ENCODE assay signal across 34 cellular contexts in the genomic region with DNA sequence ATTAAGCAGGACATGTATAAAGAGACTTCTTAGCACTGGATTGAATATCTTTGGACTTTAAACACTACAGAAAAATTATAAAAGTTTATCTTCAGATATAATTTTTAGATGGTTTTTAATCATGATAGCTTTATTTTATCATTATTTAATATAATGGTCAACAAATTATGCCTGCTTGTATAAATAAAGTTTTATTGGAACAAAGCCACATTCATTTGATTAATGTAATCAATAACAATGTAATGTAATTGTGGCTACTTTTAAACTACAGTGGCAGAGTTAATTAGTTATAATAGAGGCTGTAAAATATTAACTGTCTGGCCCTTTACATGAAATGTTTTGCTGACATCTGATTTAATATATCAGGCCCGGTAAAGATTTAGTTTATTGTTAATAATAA.
"Had no signal": no experiment of that assay in that cellular context is flagged by ENCODE, and none has a peak within 500 bp of the region (broad histone marks: within the 10 kb centered on the region; RNA-seq: fewer than 3 reads in every experiment).

No MANE protein-coding gene starts in this region.

- H3K4me3 ChIP-seq: adrenal gland, body of pancreas, breast epithelium had no signal

- DNase-seq: activated B cell treated with CpG ODN at 0.5 μM for 24 hours; activated CD4-positive, alpha-beta memory T cell treated with anti-CD3 and anti-CD28 coated beads for 36 hours; activated CD4-positive, alpha-beta T cell treated with anti-CD3 and anti-CD28 coated beads for 4 hours; activated CD4-positive, alpha-beta T cell treated with anti-CD3 and anti-CD28 coated beads, Interleukin-2, amount 10 ng/mL, durations not matched to agents 24 days and 14 days; activated CD4-positive, alpha-beta T cell treated with anti-CD3 and anti-CD28 coated beads, Interleukin-2, amount 50 U/mL, for 1 hour; activated CD4-positive, alpha-beta T cell treated with anti-CD3 and anti-CD28 coated beads, Interleukin-2, amount 50 U/mL, for 4 hours; activated CD4-positive, CD25-positive, alpha-beta regulatory T cell treated with anti-CD3 and anti-CD28 coated beads, Interleukin-2, amount 50 U/mL, for 72 hours; activated CD8-positive, alpha-beta memory T cell treated with anti-CD3 and anti-CD28 coated beads, Interleukin-2, amount 50 U/mL, for 4 hours; activated CD8-positive, alpha-beta T cell treated with anti-CD3 and anti-CD28 coated beads for 36 hours; activated effector memory CD4-positive, alpha-beta T cell treated with anti-CD3 and anti-CD28 coated beads, Interleukin-2, amount 50 U/mL, for 16 hours; activated gamma-delta T cell treated with Interleukin-2 at 50 U/mL for 16 hours; activated naive CD4-positive, alpha-beta T cell; activated naive CD4-positive, alpha-beta T cell treated with anti-CD3 and anti-CD28 coated beads for 36 hours; activated naive CD4-positive, alpha-beta T cell treated with anti-CD3 and anti-CD28 coated beads, Interleukin-2, amount 50 U/mL, for 16 hours; activated naive CD8-positive, alpha-beta T cell treated with anti-CD3 and anti-CD28 coated beads for 36 hours; activated T-cell treated with anti-CD3 and anti-CD28 coated beads for 4 hours; activated T-cell treated with anti-CD3 and anti-CD28 coated beads, Interleukin-2, amount 50 U/mL, for 1 hour; activated T-cell treated with anti-CD3 and anti-CD28 coated beads, Interleukin-2, amount 50 U/mL, for 4 hours; activated T-cell treated with anti-CD3 and anti-CD28 coated beads, Interleukin-2, amount 50 U/mL, for 72 hours; adrenal gland; amniotic stem cell; aorta; body of pancreas; brain microvascular endothelial cell; central memory CD4-positive, alpha-beta T cell; T-helper 1 cell; T-helper 2 cell; T-helper 9 cell had no signal

- H3K9me3 ChIP-seq: adrenal gland, body of pancreas, breast epithelium had no signal

- H3K27ac ChIP-seq: adrenal gland, body of pancreas, brain microvascular endothelial cell, breast epithelium, VCaP had no signal

- ATAC-seq: activated CD8-positive, alpha-beta T cell treated with anti-CD3 and anti-CD28 coated beads for 36 hours; activated naive CD4-positive, alpha-beta T cell treated with anti-CD3 and anti-CD28 coated beads, Interleukin-2, amount 50 U/mL, for 72 hours; activated T-cell treated with anti-CD3 and anti-CD28 coated beads, Interleukin-2, amount 50 U/mL, for 4 hours; activated T-cell treated with anti-CD3 and anti-CD28 coated beads, Interleukin-2, amount 50 U/mL, for 72 hours; activated T-helper 17 cell treated with anti-CD3 and anti-CD28 coated beads, Interleukin-2, amount 50 U/mL, for 72 hours; body of pancreas had no signal

- FAIRE-seq: astrocyte, TTC549 had no signal

- H3K27me3 ChIP-seq: adrenal gland, body of pancreas, brain microvascular endothelial cell, breast epithelium had no signal

- H3K36me3 ChIP-seq: adrenal gland, brain microvascular endothelial cell, breast epithelium had no signal
